Comparison of ENCODE assay signal across 1 cellular context in the genomic region with DNA sequence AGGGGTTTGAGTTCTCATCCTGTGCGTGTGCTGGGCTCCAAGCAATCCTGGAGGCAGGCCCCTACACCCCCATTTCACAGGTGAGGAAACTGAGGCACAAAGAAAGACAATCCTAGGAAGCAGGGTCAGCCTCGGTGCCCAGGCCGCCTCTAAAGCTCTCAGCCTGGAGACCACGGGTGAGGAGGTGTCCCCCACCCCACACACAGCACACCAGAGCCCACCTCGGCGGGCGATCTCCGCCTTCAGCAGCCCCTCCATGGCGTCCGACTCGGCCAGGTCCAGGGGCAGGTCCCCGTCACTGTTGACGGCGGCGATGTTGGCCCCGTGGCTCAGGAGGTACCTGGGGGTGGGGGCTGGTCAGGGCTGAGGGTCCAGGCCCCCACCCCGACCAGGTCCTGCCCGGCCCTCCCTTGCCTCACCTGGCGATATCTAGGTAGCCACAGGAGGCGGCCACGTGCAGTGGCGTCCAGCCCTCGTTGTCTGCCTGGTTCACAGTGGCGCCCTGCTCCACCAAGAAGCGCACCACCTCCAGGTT.
TF ChIP-seq lines count a peak whose summit lies in the region.

No MANE protein-coding gene starts in this region.

TF ChIP-seq in HepG2, 621 proteins besides CTCF, POLR2A, EP300 and RAD21:
- TF ChIP-seq, protein P1, sequence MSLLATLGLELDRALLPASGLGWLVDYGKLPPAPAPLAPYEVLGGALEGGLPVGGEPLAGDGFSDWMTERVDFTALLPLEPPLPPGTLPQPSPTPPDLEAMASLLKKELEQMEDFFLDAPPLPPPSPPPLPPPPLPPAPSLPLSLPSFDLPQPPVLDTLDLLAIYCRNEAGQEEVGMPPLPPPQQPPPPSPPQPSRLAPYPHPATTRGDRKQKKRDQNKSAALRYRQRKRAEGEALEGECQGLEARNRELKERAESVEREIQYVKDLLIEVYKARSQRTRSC (CRISPR knock-in tag; IDR thresholded peaks at IDR 0.05; ENCODE audit: low read depth), result no peak
- TF ChIP-seq, protein P2, sequence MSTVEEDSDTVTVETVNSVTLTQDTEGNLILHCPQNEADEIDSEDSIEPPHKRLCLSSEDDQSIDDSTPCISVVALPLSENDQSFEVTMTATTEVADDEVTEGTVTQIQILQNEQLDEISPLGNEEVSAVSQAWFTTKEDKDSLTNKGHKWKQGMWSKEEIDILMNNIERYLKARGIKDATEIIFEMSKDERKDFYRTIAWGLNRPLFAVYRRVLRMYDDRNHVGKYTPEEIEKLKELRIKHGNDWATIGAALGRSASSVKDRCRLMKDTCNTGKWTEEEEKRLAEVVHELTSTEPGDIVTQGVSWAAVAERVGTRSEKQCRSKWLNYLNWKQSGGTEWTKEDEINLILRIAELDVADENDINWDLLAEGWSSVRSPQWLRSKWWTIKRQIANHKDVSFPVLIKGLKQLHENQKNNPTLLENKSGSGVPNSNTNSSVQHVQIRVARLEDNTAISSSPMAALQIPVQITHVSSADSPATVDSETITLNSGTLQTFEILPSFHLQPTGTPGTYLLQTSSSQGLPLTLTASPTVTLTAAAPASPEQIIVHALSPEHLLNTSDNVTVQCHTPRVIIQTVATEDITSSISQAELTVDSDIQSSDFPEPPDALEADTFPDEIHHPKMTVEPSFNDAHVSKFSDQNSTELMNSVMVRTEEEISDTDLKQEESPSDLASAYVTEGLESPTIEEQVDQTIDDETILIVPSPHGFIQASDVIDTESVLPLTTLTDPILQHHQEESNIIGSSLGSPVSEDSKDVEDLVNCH (CRISPR knock-in tag; IDR thresholded peaks at IDR 0.05), result no peak
- TF ChIP-seq AHR (CRISPR knock-in tag; IDR thresholded peaks at IDR 0.05) (no peak), RBFOX2 (IDR thresholded peaks at IDR 0.05; ENCODE audit: low read depth, low read length) (0 out of 2 replicates have a peak, but pooled peaks have one; percentile 32)
